In the genomic region with DNA sequence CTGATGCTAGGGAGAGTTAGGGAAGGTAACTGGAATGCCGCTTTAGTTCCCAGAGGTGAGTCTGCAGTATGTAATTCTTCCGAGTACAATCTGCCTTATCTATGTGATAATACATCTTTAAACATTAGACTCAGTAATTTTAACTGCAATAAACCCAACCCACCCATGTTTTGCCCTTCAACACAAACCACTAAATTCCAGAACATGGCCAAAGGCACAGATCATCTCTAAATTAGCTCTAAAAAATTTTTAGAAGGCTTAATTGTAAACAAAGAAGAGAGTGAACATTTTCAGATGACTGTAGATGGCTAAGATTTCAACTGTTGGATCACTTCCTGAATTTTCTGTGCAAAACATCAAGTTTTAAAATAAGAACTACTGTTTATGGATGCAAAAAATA, we compare ENCODE assay signal across 24 cellular contexts.
DNase-seq lines count a peak whose midpoint lies in the region; ATAC-seq and TF ChIP-seq lines count a peak whose summit lies in the region.
"Had no signal": no experiment of that assay in that cellular context is flagged by ENCODE, and none has a peak within 500 bp of the region (broad histone marks: within the 10 kb centered on the region; RNA-seq: fewer than 3 reads in every experiment).

No MANE protein-coding gene starts in this region.

- H3K4me2 ChIP-seq in GM23338 (peak overlapping the region; percentile 48; the same call in 1 of the 2 replicates), osteoblast (ENCODE audit: insufficient read depth, low read length) (no peak overlapping the region)

- H3K27ac Mint-ChIP-seq in GM23338: no peak overlapping the region; the same call in 1 of the 2 replicates
- H3K27ac Mint-ChIP-seq: activated CD4-positive, alpha-beta T cell treated with anti-CD3 and anti-CD28 coated beads, Interleukin-2, amount 10 ng/mL, durations not matched to agents 24 days and 14 days; activated naive CD8-positive, alpha-beta T cell treated with anti-CD3 and anti-CD28 coated beads, Interleukin-2, amount 50 U/mL, for 24 hours; stimulated activated naive CD8-positive, alpha-beta T cell treated with anti-CD3 and anti-CD28 coated beads, Interleukin-15, Interleukin-2, amounts not matched to agents 100 ng/mL and 50 ng/mL, for 24 hours; T-helper 17 cell had no signal

- no peak overlapping the region for H3K27ac ChIP-seq in GM23338 (ENCODE audit: low read depth)
- H3K27ac ChIP-seq in iPS-20b (ENCODE audit: low read length): no peak overlapping the region
- H3K27ac ChIP-seq in osteoblast (ENCODE audit: low read depth, low read length): no peak overlapping the region
- H3K27ac ChIP-seq in transverse colon: no peak overlapping the region
- H3K27ac ChIP-seq in esophagus muscularis mucosa (replicated peaks in 1 of 4): no peak overlapping the region
- H3K27ac ChIP-seq: body of pancreas, thyroid gland had no signal

- no peak for TF ChIP-seq EP300 in transverse colon (IDR thresholded peaks at IDR 0.05; ENCODE audit: low read depth)
- TF ChIP-seq EP300 in esophagus muscularis mucosa (IDR thresholded peaks at IDR 0.05): no peak

- no peaks in the 10 kb centered on the region for H3K27me3 Mint-ChIP-seq in GM23338 (ENCODE audit: insufficient read depth, low read depth, poor library complexity)
- H3K27me3 Mint-ChIP-seq: activated naive CD8-positive, alpha-beta T cell treated with anti-CD3 and anti-CD28 coated beads, Interleukin-2, amount 50 U/mL, for 24 hours; stimulated activated naive CD8-positive, alpha-beta T cell treated with anti-CD3 and anti-CD28 coated beads, Interleukin-15, Interleukin-2, amounts not matched to agents 100 ng/mL and 50 ng/mL, for 24 hours; T-helper 17 cell had no signal

- no peak for ATAC-seq in GM23338
- ATAC-seq in GM19395 (IDR thresholded peaks at IDR 0.05; ENCODE audit: unreplicated experiment): no peak
- ATAC-seq: activated naive CD8-positive, alpha-beta T cell treated with anti-CD3 and anti-CD28 coated beads, Interleukin-2, amount 50 U/mL, for 24 hours; activated T-cell treated with anti-CD3 and anti-CD28 coated beads, Interleukin-2, amount 50 U/mL, for 4 hours; body of pancreas; HCT116; T-helper 17 cell had no signal

- peaks cover 24% of the 10 kb centered on the region for H3K4me1 ChIP-seq in GM23338 (ENCODE audit: insufficient read depth)
- peaks cover 24% of the 10 kb centered on the region; the same call in 1 of the 2 replicates for H3K4me1 ChIP-seq in iPS-20b (ENCODE audit: insufficient read depth, low read length)
- H3K4me1 ChIP-seq in osteoblast (ENCODE audit: insufficient read depth, low read length): no peaks in the 10 kb centered on the region
- H3K4me1 ChIP-seq in transverse colon: peaks cover 0 to 3% (median 0%) of the 10 kb centered on the region in 4 donors
- peaks cover 0 to 11% (median 9%) of the 10 kb centered on the region in 4 donors for H3K4me1 ChIP-seq in esophagus muscularis mucosa
- H3K4me1 ChIP-seq: BE2C, body of pancreas, thyroid gland had no signal

- no peaks in the 10 kb centered on the region for H3K36me3 Mint-ChIP-seq in GM23338 (ENCODE audit: low read depth)

- 0 out of 3 replicates have a peak overlapping the region, but pooled peaks have one; percentile 1 for H3K4me3 Mint-ChIP-seq in GM23338
- H3K4me3 Mint-ChIP-seq: activated CD4-positive, alpha-beta T cell treated with anti-CD3 and anti-CD28 coated beads, Interleukin-2, amount 10 ng/mL, durations not matched to agents 24 days and 14 days; activated naive CD8-positive, alpha-beta T cell treated with anti-CD3 and anti-CD28 coated beads, Interleukin-2, amount 50 U/mL, for 24 hours; activated T-cell treated with anti-CD3 and anti-CD28 coated beads, Interleukin-2, amount 50 U/mL, for 4 hours; stimulated activated naive CD8-positive, alpha-beta T cell treated with anti-CD3 and anti-CD28 coated beads, Interleukin-15, Interleukin-2, amounts not matched to agents 100 ng/mL and 50 ng/mL, for 24 hours; T-helper 17 cell had no signal

- H2AFZ ChIP-seq in GM23338: no peak overlapping the region; the same call in 1 of the 2 replicates
- H2AFZ ChIP-seq in osteoblast (ENCODE audit: low read length): no peak overlapping the region

- H3K9me2 ChIP-seq in GM23338 (ENCODE audit: insufficient read depth): no peaks in the 10 kb centered on the region

- H3K4me1 Mint-ChIP-seq in GM23338: peaks cover 40% of the 10 kb centered on the region
- H3K4me1 Mint-ChIP-seq: activated CD4-positive, alpha-beta T cell treated with anti-CD3 and anti-CD28 coated beads, Interleukin-2, amount 10 ng/mL, durations not matched to agents 24 days and 14 days; activated naive CD8-positive, alpha-beta T cell treated with anti-CD3 and anti-CD28 coated beads, Interleukin-2, amount 50 U/mL, for 24 hours had no signal

- in situ Hi-C loops in transverse colon (cut with MboI; ENCODE audit: low pct_ligation_motif_present in 1 of 4, low pct_unique_long_range_greater_than_20kb in 1 of 4, low sequenced_read_pairs in 3 of 4): no loop called here

- WGBS in transverse colon (ENCODE audit: low coverage in 1 of 2), 2 donors: 30 to 58% methylated on average over 2 of the region's 2 CpGs
- WGBS in esophagus muscularis mucosa: 80% methylated on average over 2 of the region's 2 CpGs

- H3K9ac ChIP-seq in iPS-20b (ENCODE audit: low read depth, low read length): peak overlapping the region; percentile 3; the same call in 1 of the 2 replicates

- H3K79me2 ChIP-seq in GM23338 (replicated peaks; ENCODE audit: insufficient read depth) (no peaks in the 10 kb centered on the region), osteoblast (ENCODE audit: insufficient read depth, low read length) (no peaks in the 10 kb centered on the region)

- intact Hi-C loops in transverse colon (cut with DNase I; ENCODE audit: low total_unique reads): no loop called here
- intact Hi-C loops in esophagus muscularis mucosa (cut with DNase I): no loop called here

- peak; percentile 36 for DNase-seq in AG10803 (ENCODE audit: low read depth)
- DNase-seq in GM23338 (ENCODE audit: low spot score): no peak
- peak; percentile 59 for DNase-seq in amniotic epithelial cell (ENCODE audit: low read depth)
- no peak for DNase-seq in osteoblast (ENCODE audit: insufficient read length, low spot score, missing footprints)
- no peak for DNase-seq in transverse colon
- no peak for DNase-seq in esophagus muscularis mucosa (ENCODE audit: extremely low spot score)
- DNase-seq: activated CD4-positive, alpha-beta T cell treated with anti-CD3 and anti-CD28 coated beads, Interleukin-2, amount 10 ng/mL, durations not matched to agents 24 days and 14 days; activated gamma-delta T cell treated with Interleukin-2 at 50 U/mL for 16 hours; activated naive CD8-positive, alpha-beta T cell treated with anti-CD3 and anti-CD28 coated beads, Interleukin-2, amount 50 U/mL, for 24 hours; activated T-cell treated with anti-CD3 and anti-CD28 coated beads, Interleukin-2, amount 50 U/mL, for 4 hours; BE2C; body of pancreas; effector CD8-positive, alpha-beta T cell; foreskin melanocyte; hippocampal formation; KG1; NCI-H226; T-helper 17 cell; thyroid gland had no signal

- H4K20me1 ChIP-seq in GM23338 (replicated peaks; ENCODE audit: insufficient read depth) (no peaks in the 10 kb centered on the region), osteoblast (ENCODE audit: insufficient read depth, low read length) (no peaks in the 10 kb centered on the region)

- H3K27me3 ChIP-seq in GM23338 (ENCODE audit: insufficient read depth): no peaks in the 10 kb centered on the region
- peaks cover 5% of the 10 kb centered on the region; the same call in 1 of the 2 replicates for H3K27me3 ChIP-seq in iPS-20b (ENCODE audit: insufficient read depth, low read length)
- H3K27me3 ChIP-seq in osteoblast (ENCODE audit: insufficient read depth, low read length): no peaks in the 10 kb centered on the region
- H3K27me3 ChIP-seq in transverse colon: no peaks in the 10 kb centered on the region
- no peaks in the 10 kb centered on the region for H3K27me3 ChIP-seq in esophagus muscularis mucosa
- H3K27me3 ChIP-seq: BE2C, body of pancreas, thyroid gland had no signal

- H3K9me3 ChIP-seq in iPS-20b (ENCODE audit: insufficient read depth, low read depth, low read length): no peaks in the 10 kb centered on the region
- no peaks in the 10 kb centered on the region for H3K9me3 ChIP-seq in osteoblast (ENCODE audit: low read depth, low read length)
- no peaks in the 10 kb centered on the region for H3K9me3 ChIP-seq in transverse colon
- H3K9me3 ChIP-seq in esophagus muscularis mucosa: no peaks in the 10 kb centered on the region
- H3K9me3 ChIP-seq: BE2C, body of pancreas, thyroid gland had no signal

- H3K4me3 ChIP-seq in AG10803 (ENCODE audit: low read length): no peak overlapping the region
- H3K4me3 ChIP-seq in GM23338: no peak overlapping the region
- no peak overlapping the region; the same call in 1 of the 2 replicates for H3K4me3 ChIP-seq in iPS-20b (ENCODE audit: low read length)
- no peak overlapping the region for H3K4me3 ChIP-seq in osteoblast (ENCODE audit: insufficient read depth, low read length)
- no peak overlapping the region for H3K4me3 ChIP-seq in transverse colon
- no peak overlapping the region for H3K4me3 ChIP-seq in esophagus muscularis mucosa
- H3K4me3 ChIP-seq: body of pancreas, skin epidermis, thyroid gland had no signal

- H3K36me3 ChIP-seq in GM23338 (ENCODE audit: insufficient read depth) (no peaks in the 10 kb centered on the region), iPS-20b (ENCODE audit: insufficient read depth, low read depth, low read length) (no peaks in the 10 kb centered on the region), osteoblast (ENCODE audit: insufficient read depth, low read length) (no peaks in the 10 kb centered on the region), transverse colon (no peaks in the 10 kb centered on the region), esophagus muscularis mucosa (no peaks in the 10 kb centered on the region)
- H3K36me3 ChIP-seq: BE2C, thyroid gland had no signal

- TF ChIP-seq CTCF in AG10803 (conservative IDR thresholded peaks at IDR 0.05; ENCODE audit: low read length) (no peak), GM23338 (conservative IDR thresholded peaks at IDR 0.05; ENCODE audit: low read depth in 2 of 2) (no peak), osteoblast (IDR thresholded peaks at IDR 0.05; ENCODE audit: extremely low read depth, low read depth, low read length) (no peak), transverse colon (IDR thresholded peaks at IDR 0.05) (no peak), esophagus muscularis mucosa (IDR thresholded peaks at IDR 0.05) (no peak)

- TF ChIP-seq POLR2A in transverse colon (IDR thresholded peaks at IDR 0.05) (no peak), esophagus muscularis mucosa (IDR thresholded peaks at IDR 0.05; ENCODE audit: low read depth) (no peak)

- no peaks in the 10 kb centered on the region for H3F3A ChIP-seq in GM23338 (replicated peaks; ENCODE audit: low read depth)

- H3K9me3 Mint-ChIP-seq in GM23338: no peaks in the 10 kb centered on the region; the same call in 2 of the 3 replicates
- H3K9me3 Mint-ChIP-seq: activated naive CD8-positive, alpha-beta T cell treated with anti-CD3 and anti-CD28 coated beads, Interleukin-2, amount 50 U/mL, for 24 hours; activated T-cell treated with anti-CD3 and anti-CD28 coated beads, Interleukin-2, amount 50 U/mL, for 4 hours; stimulated activated naive CD8-positive, alpha-beta T cell treated with anti-CD3 and anti-CD28 coated beads, Interleukin-15, Interleukin-2, amounts not matched to agents 100 ng/mL and 50 ng/mL, for 24 hours had no signal

TF ChIP-seq in GM23338, 12 proteins besides CTCF, POLR2A, EP300 and RAD21 (continues in another document):
- TF ChIP-seq ZNF114 (CRISPR knock-in tag; IDR thresholded peaks at IDR 0.05) (no peak), EZH2phosphoT487 (IDR thresholded peaks at IDR 0.05; ENCODE audit: unreplicated experiment) (no peak)

Comparison
In these comparisons a context has a peak if more than half of its experiments do, and no peak if none do; other contexts are left out.
1. DNase-seq: peak in AG10803 (single experiment) and amniotic epithelial cell (single experiment); none in GM23338 (single experiment), osteoblast (single experiment), transverse colon (single experiment) and esophagus muscularis mucosa (single experiment).